Comparison of ENCODE assay signal across 10 cellular contexts in genomic region chr6:124964764-124965105, GRCh38. TPM values are rescaled to one million over a fixed set of nuclear protein-coding genes. Genes with fewer than 3 reads are reported as not detected.
DNase-seq lines count a peak whose midpoint lies in the region; ATAC-seq and TF ChIP-seq lines count a peak whose summit lies in the region.
"Had no signal": no experiment of that assay in that cellular context is flagged by ENCODE, and none has a peak within 500 bp of the region (broad histone marks: within the 10 kb centered on the region; RNA-seq: fewer than 3 reads in every experiment).

No MANE protein-coding gene starts in this region.

- TF ChIP-seq EP300 in stomach (IDR thresholded peaks at IDR 0.05): no peak

- H3K27ac ChIP-seq in HEK293 (ENCODE audit: extremely low read depth, low read depth, low read length) (no peak overlapping the region; the same call in 1 of the 2 replicates), brain microvascular endothelial cell (peak overlapping the region; percentile 78), stomach (peak overlapping the region in 4 of 5 donors; percentile 90 to 96 (median 96))
- H3K27ac ChIP-seq: HL-60 had no signal

- H3K4me3 ChIP-seq in HEK293 (ENCODE audit: low read depth, low read length) (peak overlapping the region; percentile 89), brain microvascular endothelial cell (ENCODE audit: low read depth, low read length) (peak overlapping the region; percentile 82), stomach (peak overlapping the region; percentile 79 to 89 (median 82))

- intact Hi-C loops in stomach (cut with DNase I; ENCODE audit: low total_unique reads): no loop called here

- WGBS in stomach, 5 donors: 57 to 80% (median 66%) methylated on average over 3 of the region's 3 CpGs

- DNase-seq in brain microvascular endothelial cell (no peak), kidney glomerular epithelial cell (lab: John Stamatoyannopoulos, UW) (peak; percentile 49), stomach (no peak), OCI-M2 (lab: John Stamatoyannopoulos, UW; ENCODE audit: unreplicated experiment) (no peak)
- no peak for DNase-seq in stimulated activated CD4-positive, alpha-beta T cell treated with anti-CD3 and anti-CD28 coated beads, Interleukin-15, amount 100 ng/mL, for 24 hours
- DNase-seq in activated T-cell treated with anti-CD3 and anti-CD28 coated beads, Interleukin-2, amount 50 U/mL, for 48 hours: no peak
- DNase-seq: activated CD4-positive, alpha-beta T cell treated with anti-CD3 and anti-CD28 coated beads for 48 hours had no signal

- H3K9me3 ChIP-seq in HEK293 (ENCODE audit: control insufficient read depth, insufficient read depth, low read depth, low read length): no peaks in the 10 kb centered on the region
- H3K9me3 ChIP-seq in stomach: no peaks in the 10 kb centered on the region

- H3K36me3 ChIP-seq in HEK293 (ENCODE audit: control insufficient read depth in 2 of 2, insufficient read depth in 1 of 2, low read length in 2 of 2): peaks cover 6 to 12% of the 10 kb centered on the region in 2 experiments; a peak in 2 of 3 replicates
- peaks cover 4% of the 10 kb centered on the region for H3K36me3 ChIP-seq in brain microvascular endothelial cell (replicated peaks)
- peaks cover 0 to 10% (median 0%) of the 10 kb centered on the region in 4 donors for H3K36me3 ChIP-seq in stomach

- in situ Hi-C loops in brain microvascular endothelial cell (cut with HindIII; ENCODE audit: low pct_ligation_motif_present, low sequenced_read_pairs): no loop called here

- TF ChIP-seq CTCF in HEK293 (tag by site-specific recombination; IDR thresholded peaks at IDR 0.05): no peak
- no peak for TF ChIP-seq CTCF in brain microvascular endothelial cell (IDR thresholded peaks at IDR 0.05; ENCODE audit: low read depth, low read length, missing control alignments)
- TF ChIP-seq CTCF in stomach (IDR thresholded peaks at IDR 0.05): no peak

- POLR2A ChIA-PET in HEK293 (lab: Yijun Ruan, JAX): interaction anchor here (1.6 kb wide), 1 partner anchor 10 kb away, joined by 3 read pairs; no protein-coding TSS in a partner anchor

- no peak for TF ChIP-seq POLR2A in stomach (IDR thresholded peaks at IDR 0.05)

- H3K27me3 ChIP-seq in brain microvascular endothelial cell (replicated peaks): no peaks in the 10 kb centered on the region
- H3K27me3 ChIP-seq in stomach: no peaks in the 10 kb centered on the region

- H3K4me1 ChIP-seq in HEK293 (ENCODE audit: control insufficient read depth, insufficient read depth, low read length): peaks cover 9% of the 10 kb centered on the region; the same call in 1 of the 2 replicates
- H3K4me1 ChIP-seq in stomach: peaks cover 0 to 70% (median 32%) of the 10 kb centered on the region in 4 donors

- no peak for ATAC-seq in HG02973 (IDR thresholded peaks at IDR 0.05; ENCODE audit: unreplicated experiment)

- CTCF ChIA-PET in HEK293 (lab: Yijun Ruan, JAX): interaction anchor here (0.5 to 3.7 kb wide), 4 partner anchors 10 to 1461 kb away, joined by 3 to 26 read pairs (median 6); no protein-coding TSS in a partner anchor

TF ChIP-seq in HEK293, 187 proteins besides CTCF, POLR2A, EP300 and RAD21:
- TF ChIP-seq ZBTB6 (tag by site-specific recombination; IDR thresholded peaks at IDR 0.05) (no peak), IKZF3 (tag by site-specific recombination; IDR thresholded peaks at IDR 0.05) (peak; percentile 87), MYNN (tag by site-specific recombination; IDR thresholded peaks at IDR 0.05; ENCODE audit: borderline replicate concordance) (peak; percentile 82)
TF ChIP-seq in HEK293: peak in this region for 2.

RNA-seq across cellular contexts. Expression of gene RNF217, which starts 2.5 kb away (rescaled TPM):
- 10 to 100 TPM; 10.4 to 32.7 (median 16.1) TPM for total RNA-seq in stomach
- polyA plus RNA-seq in stomach: 1 to 10 TPM; 1.9 to 4.3 (median 2.9) TPM
